In genomic region chr2:190961918-190962487, GRCh38 we compare ENCODE assay signal across 1 cellular context.
TF ChIP-seq lines count a peak whose summit lies in the region.

No MANE protein-coding gene starts in this region.

TF ChIP-seq in GM12878, 131 proteins besides CTCF, POLR2A, EP300 and RAD21 (continued from another document and continues in another):
- TF ChIP-seq REST (IDR thresholded peaks at IDR 0.05; ENCODE audit: low read depth, low read length) (no peak), HSF1 (IDR thresholded peaks at IDR 0.05; ENCODE audit: low read depth, low read length) (no peak), RUNX3 (IDR thresholded peaks at IDR 0.05; ENCODE audit: low read length) (peak; percentile 52; the same call in 1 of the 2 replicates), TCF7 (IDR thresholded peaks at IDR 0.05; ENCODE audit: borderline replicate concordance) (no peak), BCLAF1 (IDR thresholded peaks at IDR 0.05) (no peak), PKNOX1 (IDR thresholded peaks at IDR 0.05) (peak; percentile 56; the same call in 1 of the 2 replicates), SIN3A (IDR thresholded peaks at IDR 0.05; ENCODE audit: low read depth, low read length) (no peak), STAT1 (conservative IDR thresholded peaks at IDR 0.05) (no peak), ZNF384 (IDR thresholded peaks at IDR 0.05; ENCODE audit: borderline replicate concordance, low read depth, low read length) (no peak), STAT3 (IDR thresholded peaks at IDR 0.05; ENCODE audit: low read depth, low read length) (no peak), NFIC (IDR thresholded peaks at IDR 0.05; ENCODE audit: low read depth, low read length) (no peak), TARDBP (IDR thresholded peaks at IDR 0.05; ENCODE audit: borderline replicate concordance) (no peak), MXI1 (IDR thresholded peaks at IDR 0.05; ENCODE audit: low read depth, low read length) (no peak), NFYA (IDR thresholded peaks at IDR 0.05; ENCODE audit: borderline replicate concordance, low read depth, low read length) (no peak), MEF2A (IDR thresholded peaks at IDR 0.05; ENCODE audit: insufficient read depth, low read depth, low read length) (peak; percentile 83), ATF2 (IDR thresholded peaks at IDR 0.05; ENCODE audit: low read length) (peak; percentile 75), RCOR1 (conservative IDR thresholded peaks at IDR 0.05; ENCODE audit: low read depth, low read length) (no peak), BCL11A (IDR thresholded peaks at IDR 0.05; ENCODE audit: low read depth, low read length) (0 out of 2 replicates have a peak, but pooled peaks have one; percentile 47), ELK1 (IDR thresholded peaks at IDR 0.05; ENCODE audit: low read depth, low read length) (no peak), RBBP5 (conservative IDR thresholded peaks at IDR 0.05) (no peak), SMAD5 (IDR thresholded peaks at IDR 0.05; ENCODE audit: low read depth) (0 out of 2 replicates have a peak, but pooled peaks have one; percentile 55), ZBTB4 (CRISPR knock-in tag; IDR thresholded peaks at IDR 0.05) (peak; percentile 19; the same call in 1 of the 2 replicates), BACH1 (IDR thresholded peaks at IDR 0.05; ENCODE audit: borderline replicate concordance) (peak; percentile 46; the same call in 1 of the 2 replicates), ZNF622 (IDR thresholded peaks at IDR 0.05) (no peak), ETV6 (conservative IDR thresholded peaks at IDR 0.05 in 1 of 2, IDR thresholded peaks at IDR 0.05 in 1 of 2; ENCODE audit: borderline replicate concordance in 1 of 2, low read depth in 1 of 2) (no peak), POLR2AphosphoS5 (IDR thresholded peaks at IDR 0.05; ENCODE audit: low read length) (peak; percentile 66; the same call in 1 of the 2 replicates), CBX5 (IDR thresholded peaks at IDR 0.05; ENCODE audit: low read depth) (no peak), NR2C2 (IDR thresholded peaks at IDR 0.05; ENCODE audit: borderline replicate concordance, control insufficient read depth, insufficient read length, low read depth) (no peak), KDM1A (IDR thresholded peaks at IDR 0.05; ENCODE audit: borderline replicate concordance) (no peak), TCF3 (IDR thresholded peaks at IDR 0.05; ENCODE audit: borderline replicate concordance, insufficient read depth, low read depth, low read length) (no peak), TCF12 (IDR thresholded peaks at IDR 0.05; ENCODE audit: low read depth, low read length) (no peak), EED (IDR thresholded peaks at IDR 0.05; ENCODE audit: low read depth) (no peak), CREB1 (IDR thresholded peaks at IDR 0.05; ENCODE audit: low read depth) (no peak), ZNF274 (IDR thresholded peaks at IDR 0.05; ENCODE audit: insufficient read depth, insufficient read length) (no peak), EZH2 (IDR thresholded peaks at IDR 0.05; ENCODE audit: borderline replicate concordance, control insufficient read depth, low read depth, low read length) (no peak), FOXK2 (IDR thresholded peaks at IDR 0.05) (no peak), ZBTB11 (CRISPR knock-in tag; IDR thresholded peaks at IDR 0.05) (no peak), E2F8 (IDR thresholded peaks at IDR 0.05; ENCODE audit: low read depth, partially characterized antibody) (no peak)
